ENCODE assay signal across 8 cellular contexts in genomic region chr20:3710703-3711417, GRCh38. TPM values are rescaled to one million over a fixed set of nuclear protein-coding genes. Genes with fewer than 3 reads are reported as not detected.
DNase-seq lines count a peak whose midpoint lies in the region; ATAC-seq, FAIRE-seq and TF ChIP-seq lines count a peak whose summit lies in the region.

No MANE protein-coding gene starts in this region.

- DNase-seq in DMS153 treated with DMSO at 0.1 percent for 48 hours (lab: John Stamatoyannopoulos, UW; ENCODE audit: unreplicated experiment), result peak; percentile 11
- no peak for DNase-seq in DMS153 (lab: John Stamatoyannopoulos, UW)
- DNase-seq in LoVo (ENCODE audit: low spot score), result peak; percentile 42
- peak; percentile 64 to 73 for DNase-seq in activated CD4-positive, alpha-beta T cell treated with anti-CD3 and anti-CD28 coated beads for 24 hours (ENCODE audit: low read depth in 2 of 2)
- peak; percentile 24 for DNase-seq in cerebellar cortex (ENCODE audit: low spot score)
- DNase-seq in HepG2 (ENCODE audit: low spot score), result peak; percentile 46
- peak; percentile 67 to 81 for DNase-seq in stimulated activated CD4-positive, alpha-beta T cell treated with anti-CD3 and anti-CD28 coated beads, Interleukin-4, amount 100 ng/mL, for 48 hours (ENCODE audit: low read depth in 2 of 2)

- no peak overlapping the region for H2AFZ ChIP-seq in HepG2 (ENCODE audit: low read length)

- no peaks in the 10 kb centered on the region for H4K20me1 ChIP-seq in HepG2 (ENCODE audit: insufficient read depth, low read length)

- intact Hi-C loops in HepG2 (cut with micrococcal nuclease; ENCODE audit: unreplicated experiment), result loop anchor here (1.0 kb wide), 2 partner anchors 35 to 148 kb away; no protein-coding TSS in a partner anchor

- H3K4me1 ChIP-seq in HepG2 (ENCODE audit: insufficient read depth, low read length), result no peaks in the 10 kb centered on the region

- TF ChIP-seq POLR2A in HepG2 (IDR thresholded peaks at IDR 0.05; ENCODE audit: insufficient read depth in 1 of 2, low read depth in 2 of 2, low read length in 2 of 2), result no peak

- TF ChIP-seq CTCF in HepG2 (CRISPR knock-in tag; IDR thresholded peaks at IDR 0.05), result peak; percentile 98

- H3K36me3 ChIP-seq in HepG2 (replicated peaks in 1 of 2; ENCODE audit: control insufficient read depth in 1 of 2, insufficient read depth in 2 of 2, low read length in 2 of 2), result no peaks in the 10 kb centered on the region

- H3K27me3 ChIP-seq in HepG2 (ENCODE audit: control insufficient read depth in 1 of 2, insufficient read depth in 2 of 2, low read length in 2 of 2), result peaks cover 9 to 41% of the 10 kb centered on the region in 2 experiments

- H3K27ac ChIP-seq in HepG2 (ENCODE audit: extremely low read length, insufficient read depth, low read length), result no peak overlapping the region

- H3K4me3 ChIP-seq in HepG2 (replicated peaks in 1 of 3; ENCODE audit: insufficient read depth in 1 of 3, low read depth in 2 of 3, low read length in 3 of 3), result no peak overlapping the region

- TF ChIP-seq RAD21 in HepG2 (CRISPR knock-in tag; IDR thresholded peaks at IDR 0.05), result peak; percentile 92

- TF ChIP-seq EP300 in HepG2 (IDR thresholded peaks at IDR 0.05; ENCODE audit: low read depth in 2 of 2, low read length in 2 of 2) (no peak), HepG2 (CRISPR knock-in tag; IDR thresholded peaks at IDR 0.05; ENCODE audit: borderline replicate concordance) (no peak)

- ATAC-seq in HepG2, result peak; percentile 76
- no peak for ATAC-seq in GM19035 (IDR thresholded peaks at IDR 0.05; ENCODE audit: unreplicated experiment)

- FAIRE-seq in HepG2 (lab: Jason Lieb, UNC), result peak; percentile 47

- no TSS peak for BruUV-seq in HepG2 (replicated peaks; lab: Mats Ljungman, UMichigan)

- H3K9me3 ChIP-seq in HepG2 (ENCODE audit: low read length), result no peaks in the 10 kb centered on the region

- CTCF ChIA-PET in HepG2 (lab: Yijun Ruan, JAX; ENCODE audit: low intra/inter-chr PET ratio, low total read pairs), result interaction anchor here (0.8 to 5.4 kb wide), 4 partner anchors 34 to 148 kb away, joined by 4 to 65 read pairs (median 6); no protein-coding TSS in a partner anchor

- in situ Hi-C loops in HepG2 (cut with HindIII; ENCODE audit: extremely low pct_ligation_motif_present, low pct_unique_long_range_greater_than_20kb), result loop anchor here (5.0 kb wide), 1 partner anchor 34 kb away; no protein-coding TSS in a partner anchor

- H3K9ac ChIP-seq in HepG2 (ENCODE audit: insufficient read depth, low read depth, low read length), result no peak overlapping the region

- POLR2A ChIA-PET in HepG2 (lab: Yijun Ruan, JAX), result interaction anchor here (0.7 to 1.4 kb wide), 3 partner anchors 34 to 57 kb away, joined by 3 to 4 read pairs (median 3); partner anchors contain the start of gene ADISSP

- no peak overlapping the region for H3K4me2 ChIP-seq in HepG2 (ENCODE audit: low read depth, low read length)

- H3K79me2 ChIP-seq in HepG2 (ENCODE audit: insufficient read depth, low read length), result no peaks in the 10 kb centered on the region

- 14% methylated on average over 17 of the region's 17 CpGs for WGBS in HepG2 (ENCODE audit: low lambda C conversion rate)

RNA-seq across cellular contexts. Expression of gene SIGLEC1, which starts 1.5 kb away (rescaled TPM):
- total RNA-seq in HepG2 (2016; rRNA removed; fragmentation: Illumina TruSeq; extraction: Trizol), result not detected in 2 replicates
- not detected in 2 replicates for total RNA-seq in HepG2 (2016; cell fraction: cytosol; rRNA removed; fragmentation: Illumina TruSeq; extraction: Trizol; ENCODE audit: low read depth)
- not detected in 2 replicates for total RNA-seq in HepG2 (2016; cell fraction: insoluble cytoplasmic fraction; rRNA removed; fragmentation: Illumina TruSeq; extraction: Trizol)
- not detected in 2 replicates for total RNA-seq in HepG2 (2016; cell fraction: membrane; rRNA removed; fragmentation: Illumina TruSeq; extraction: Trizol)
- not detected in 2 replicates for total RNA-seq in HepG2 (2016; cell fraction: nucleus; rRNA removed; fragmentation: Illumina TruSeq; extraction: Trizol)
- polyA plus RNA-seq in HepG2 (2011; rRNA removed), result 0.01 TPM in 1 of 2 replicates, not detected in the other
- not detected in 2 replicates for polyA plus RNA-seq in HepG2 (2011; cell fraction: cytosol; rRNA removed)
- 0.03 and 0.10 TPM in 2 replicates for polyA plus RNA-seq in HepG2 (2011; cell fraction: nucleus; rRNA removed)
- 0.01 TPM in 1 of 2 replicates, not detected in the other for polyA plus RNA-seq in HepG2 (2012)
- polyA plus RNA-seq in HepG2 (2016; cell fraction: cytosol; fragmentation: Illumina TruSeq; extraction: Trizol; ENCODE audit: low read depth), result not detected in 2 replicates
- not detected in 2 replicates for polyA plus RNA-seq in HepG2 (2016; cell fraction: insoluble cytoplasmic fraction; fragmentation: Illumina TruSeq; extraction: Trizol; ENCODE audit: low read depth)
- not detected in 2 replicates for polyA plus RNA-seq in HepG2 (2016; cell fraction: membrane; fragmentation: Illumina TruSeq; extraction: Trizol; ENCODE audit: low read depth)
- polyA plus RNA-seq in HepG2 (2016; cell fraction: nucleus; fragmentation: Illumina TruSeq; extraction: Trizol; ENCODE audit: insufficient read depth, low read depth), result not detected in 2 replicates
- 0.05 TPM in 1 of 2 replicates, not detected in the other for polyA minus RNA-seq in HepG2 (2011; rRNA and poly(A)+ RNA removed; ENCODE audit: low replicate concordance)
- not detected in 2 replicates for polyA minus RNA-seq in HepG2 (2011; cell fraction: cytosol; rRNA and poly(A)+ RNA removed)
- under 0.01 TPM in 1 of 2 replicates, not detected in the other for polyA minus RNA-seq in HepG2 (2011; cell fraction: nucleus; rRNA and poly(A)+ RNA removed)

RNA-seq across cellular contexts. Expression of gene HSPA12B, which starts 21.6 kb away (rescaled TPM):
- not detected in 2 replicates for total RNA-seq in HepG2 (2016; rRNA removed; fragmentation: Illumina TruSeq; extraction: Trizol)
- not detected in 2 replicates for total RNA-seq in HepG2 (2016; cell fraction: cytosol; rRNA removed; fragmentation: Illumina TruSeq; extraction: Trizol; ENCODE audit: low read depth)
- not detected in 2 replicates for total RNA-seq in HepG2 (2016; cell fraction: insoluble cytoplasmic fraction; rRNA removed; fragmentation: Illumina TruSeq; extraction: Trizol)
- not detected in 2 replicates for total RNA-seq in HepG2 (2016; cell fraction: membrane; rRNA removed; fragmentation: Illumina TruSeq; extraction: Trizol)
- not detected in 2 replicates for total RNA-seq in HepG2 (2016; cell fraction: nucleus; rRNA removed; fragmentation: Illumina TruSeq; extraction: Trizol)
- 0.01 TPM in 2 replicates for polyA plus RNA-seq in HepG2 (2011; rRNA removed)
- polyA plus RNA-seq in HepG2 (2011; cell fraction: cytosol; rRNA removed), result 0.03 and 0.04 TPM in 2 replicates
- 0.14 and 0.17 TPM in 2 replicates for polyA plus RNA-seq in HepG2 (2011; cell fraction: nucleus; rRNA removed)
- 0.90 and 1.9 TPM in 2 replicates for polyA plus RNA-seq in HepG2 (2012)
- not detected in 2 replicates for polyA plus RNA-seq in HepG2 (2016; cell fraction: cytosol; fragmentation: Illumina TruSeq; extraction: Trizol; ENCODE audit: low read depth)
- not detected in 2 replicates for polyA plus RNA-seq in HepG2 (2016; cell fraction: insoluble cytoplasmic fraction; fragmentation: Illumina TruSeq; extraction: Trizol; ENCODE audit: low read depth)
- not detected in 2 replicates for polyA plus RNA-seq in HepG2 (2016; cell fraction: membrane; fragmentation: Illumina TruSeq; extraction: Trizol; ENCODE audit: low read depth)
- polyA plus RNA-seq in HepG2 (2016; cell fraction: nucleus; fragmentation: Illumina TruSeq; extraction: Trizol; ENCODE audit: insufficient read depth, low read depth), result not detected in 2 replicates
- polyA minus RNA-seq in HepG2 (2011; rRNA and poly(A)+ RNA removed; ENCODE audit: low replicate concordance), result 0.10 TPM in 1 of 2 replicates, not detected in the other
- polyA minus RNA-seq in HepG2 (2011; cell fraction: cytosol; rRNA and poly(A)+ RNA removed), result not detected in 2 replicates
- 0.13 TPM in 1 of 2 replicates, not detected in the other for polyA minus RNA-seq in HepG2 (2011; cell fraction: nucleus; rRNA and poly(A)+ RNA removed)

RNA-seq across cellular contexts. Expression of gene ADAM33, which starts 29.1 kb away (rescaled TPM):
- not detected in 2 replicates for total RNA-seq in HepG2 (2016; rRNA removed; fragmentation: Illumina TruSeq; extraction: Trizol)
- total RNA-seq in HepG2 (2016; cell fraction: cytosol; rRNA removed; fragmentation: Illumina TruSeq; extraction: Trizol; ENCODE audit: low read depth), result not detected in 2 replicates
- total RNA-seq in HepG2 (2016; cell fraction: insoluble cytoplasmic fraction; rRNA removed; fragmentation: Illumina TruSeq; extraction: Trizol), result not detected in 2 replicates
- total RNA-seq in HepG2 (2016; cell fraction: membrane; rRNA removed; fragmentation: Illumina TruSeq; extraction: Trizol), result not detected in 2 replicates
- total RNA-seq in HepG2 (2016; cell fraction: nucleus; rRNA removed; fragmentation: Illumina TruSeq; extraction: Trizol), result not detected in 2 replicates
- not detected in 2 replicates for polyA plus RNA-seq in HepG2 (2011; rRNA removed)
- polyA plus RNA-seq in HepG2 (2011; cell fraction: cytosol; rRNA removed), result not detected in 2 replicates
- 0.03 TPM in 1 of 2 replicates, not detected in the other for polyA plus RNA-seq in HepG2 (2011; cell fraction: nucleus; rRNA removed)
- polyA plus RNA-seq in HepG2 (2012), result not detected in 2 replicates
- not detected in 2 replicates for polyA plus RNA-seq in HepG2 (2016; cell fraction: cytosol; fragmentation: Illumina TruSeq; extraction: Trizol; ENCODE audit: low read depth)
- not detected in 2 replicates for polyA plus RNA-seq in HepG2 (2016; cell fraction: insoluble cytoplasmic fraction; fragmentation: Illumina TruSeq; extraction: Trizol; ENCODE audit: low read depth)
- not detected in 2 replicates for polyA plus RNA-seq in HepG2 (2016; cell fraction: membrane; fragmentation: Illumina TruSeq; extraction: Trizol; ENCODE audit: low read depth)
- polyA plus RNA-seq in HepG2 (2016; cell fraction: nucleus; fragmentation: Illumina TruSeq; extraction: Trizol; ENCODE audit: insufficient read depth, low read depth), result not detected in 2 replicates
- polyA minus RNA-seq in HepG2 (2011; rRNA and poly(A)+ RNA removed; ENCODE audit: low replicate concordance), result not detected in 2 replicates
- not detected in 2 replicates for polyA minus RNA-seq in HepG2 (2011; cell fraction: cytosol; rRNA and poly(A)+ RNA removed)
- polyA minus RNA-seq in HepG2 (2011; cell fraction: nucleus; rRNA and poly(A)+ RNA removed), result not detected in 2 replicates

RNA-seq across cellular contexts. Expression of gene GFRA4, which starts 47.7 kb away (rescaled TPM):
- not detected in 2 replicates for total RNA-seq in HepG2 (2016; rRNA removed; fragmentation: Illumina TruSeq; extraction: Trizol)
- not detected in 2 replicates for total RNA-seq in HepG2 (2016; cell fraction: cytosol; rRNA removed; fragmentation: Illumina TruSeq; extraction: Trizol; ENCODE audit: low read depth)
- not detected in 2 replicates for total RNA-seq in HepG2 (2016; cell fraction: insoluble cytoplasmic fraction; rRNA removed; fragmentation: Illumina TruSeq; extraction: Trizol)
- total RNA-seq in HepG2 (2016; cell fraction: membrane; rRNA removed; fragmentation: Illumina TruSeq; extraction: Trizol), result not detected in 2 replicates
- not detected in 2 replicates for total RNA-seq in HepG2 (2016; cell fraction: nucleus; rRNA removed; fragmentation: Illumina TruSeq; extraction: Trizol)
- not detected in 2 replicates for polyA plus RNA-seq in HepG2 (2011; rRNA removed)
- not detected in 2 replicates for polyA plus RNA-seq in HepG2 (2011; cell fraction: cytosol; rRNA removed)
- polyA plus RNA-seq in HepG2 (2011; cell fraction: nucleus; rRNA removed), result not detected in 2 replicates
- polyA plus RNA-seq in HepG2 (2012), result not detected in 2 replicates
- polyA plus RNA-seq in HepG2 (2016; cell fraction: cytosol; fragmentation: Illumina TruSeq; extraction: Trizol; ENCODE audit: low read depth), result not detected in 2 replicates
- polyA plus RNA-seq in HepG2 (2016; cell fraction: insoluble cytoplasmic fraction; fragmentation: Illumina TruSeq; extraction: Trizol; ENCODE audit: low read depth), result not detected in 2 replicates
- not detected in 2 replicates for polyA plus RNA-seq in HepG2 (2016; cell fraction: membrane; fragmentation: Illumina TruSeq; extraction: Trizol; ENCODE audit: low read depth)
- polyA plus RNA-seq in HepG2 (2016; cell fraction: nucleus; fragmentation: Illumina TruSeq; extraction: Trizol; ENCODE audit: insufficient read depth, low read depth), result not detected in 2 replicates
- polyA minus RNA-seq in HepG2 (2011; rRNA and poly(A)+ RNA removed; ENCODE audit: low replicate concordance), result not detected in 2 replicates
- polyA minus RNA-seq in HepG2 (2011; cell fraction: cytosol; rRNA and poly(A)+ RNA removed), result not detected in 2 replicates
- not detected in 2 replicates for polyA minus RNA-seq in HepG2 (2011; cell fraction: nucleus; rRNA and poly(A)+ RNA removed)

RNA-seq across cellular contexts. Expression of gene ADISSP, which starts 56.7 kb away (rescaled TPM):
- total RNA-seq in HepG2 (2016; rRNA removed; fragmentation: Illumina TruSeq; extraction: Trizol), result 70.0 and 90.6 TPM in 2 replicates
- total RNA-seq in HepG2 (2016; cell fraction: cytosol; rRNA removed; fragmentation: Illumina TruSeq; extraction: Trizol; ENCODE audit: low read depth), result 120 and 149 TPM in 2 replicates
- 67.4 and 89.2 TPM in 2 replicates for total RNA-seq in HepG2 (2016; cell fraction: insoluble cytoplasmic fraction; rRNA removed; fragmentation: Illumina TruSeq; extraction: Trizol)
- total RNA-seq in HepG2 (2016; cell fraction: membrane; rRNA removed; fragmentation: Illumina TruSeq; extraction: Trizol), result 165 and 207 TPM in 2 replicates
- total RNA-seq in HepG2 (2016; cell fraction: nucleus; rRNA removed; fragmentation: Illumina TruSeq; extraction: Trizol), result 43.5 and 46.5 TPM in 2 replicates
- 38.3 and 51.7 TPM in 2 replicates for polyA plus RNA-seq in HepG2 (2011; rRNA removed)
- polyA plus RNA-seq in HepG2 (2011; cell fraction: cytosol; rRNA removed), result 41.7 and 67.3 TPM in 2 replicates
- 36.2 and 38.2 TPM in 2 replicates for polyA plus RNA-seq in HepG2 (2011; cell fraction: nucleus; rRNA removed)
- 37.4 and 38.4 TPM in 2 replicates for polyA plus RNA-seq in HepG2 (2012)
- 210 and 248 TPM in 2 replicates for polyA plus RNA-seq in HepG2 (2016; cell fraction: cytosol; fragmentation: Illumina TruSeq; extraction: Trizol; ENCODE audit: low read depth)
- 96.6 and 129 TPM in 2 replicates for polyA plus RNA-seq in HepG2 (2016; cell fraction: insoluble cytoplasmic fraction; fragmentation: Illumina TruSeq; extraction: Trizol; ENCODE audit: low read depth)
- polyA plus RNA-seq in HepG2 (2016; cell fraction: membrane; fragmentation: Illumina TruSeq; extraction: Trizol; ENCODE audit: low read depth), result 249 and 277 TPM in 2 replicates
- polyA plus RNA-seq in HepG2 (2016; cell fraction: nucleus; fragmentation: Illumina TruSeq; extraction: Trizol; ENCODE audit: insufficient read depth, low read depth), result 90.0 and 101 TPM in 2 replicates
- 32.0 and 63.5 TPM in 2 replicates for polyA minus RNA-seq in HepG2 (2011; rRNA and poly(A)+ RNA removed; ENCODE audit: low replicate concordance)
- polyA minus RNA-seq in HepG2 (2011; cell fraction: cytosol; rRNA and poly(A)+ RNA removed), result 30.2 and 38.4 TPM in 2 replicates
- polyA minus RNA-seq in HepG2 (2011; cell fraction: nucleus; rRNA and poly(A)+ RNA removed), result 15.2 and 15.3 TPM in 2 replicates
